ENCODE assay signal across 8 cellular contexts in the genomic region with DNA sequence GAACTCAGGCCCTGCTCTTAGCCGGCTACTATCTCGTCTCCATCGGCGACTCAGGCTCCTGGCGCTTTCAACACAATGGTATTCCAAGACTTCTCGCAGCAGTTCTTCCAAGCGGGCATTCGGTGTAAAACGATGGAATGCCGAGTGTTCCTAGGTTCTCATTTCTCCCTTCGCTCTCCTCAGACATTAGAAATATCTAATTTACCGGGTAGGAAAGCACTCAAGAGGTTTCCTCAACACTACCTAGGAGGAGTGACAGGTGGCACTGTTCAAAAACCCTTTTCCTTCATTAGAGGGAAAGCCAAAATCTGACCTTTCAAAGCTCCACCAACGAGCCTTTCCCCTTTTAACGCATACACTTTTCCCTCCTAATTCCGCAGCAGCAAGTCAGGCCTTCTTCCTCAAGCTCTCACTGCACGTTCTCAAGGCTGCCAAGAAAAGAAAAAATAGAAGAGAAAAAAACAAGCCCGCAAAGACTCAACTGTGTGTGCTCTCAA. TPM values are rescaled to one million over a fixed set of nuclear protein-coding genes. Genes with fewer than 3 reads are reported as not detected.
DNase-seq lines count a peak whose midpoint lies in the region; ATAC-seq and TF ChIP-seq lines count a peak whose summit lies in the region.

No MANE protein-coding gene starts in this region.

- H3K27ac ChIP-seq in naive thymus-derived CD4-positive, alpha-beta T cell (ENCODE audit: low read depth, low read length): peak overlapping the region; percentile 85

- peak overlapping the region; percentile 83 for H3K27ac Mint-ChIP-seq in activated naive CD4-positive, alpha-beta T cell treated with anti-CD3 and anti-CD28 coated beads for 36 hours
- H3K27ac Mint-ChIP-seq in endothelial cell (ENCODE audit: unreplicated experiment): no peak overlapping the region
- H3K27ac Mint-ChIP-seq in naive thymus-derived CD4-positive, alpha-beta T cell: peak overlapping the region; percentile 80 to 99 (median 90)

- DNase-seq in activated naive CD4-positive, alpha-beta T cell treated with anti-CD3 and anti-CD28 coated beads for 36 hours: peak; percentile 40
- DNase-seq in activated naive CD4-positive, alpha-beta T cell (lab: John Stamatoyannopoulos, UW): no peak
- DNase-seq in SK-N-DZ (ENCODE audit: low spot score) (peak; percentile 17), endothelial cell (ENCODE audit: low spot score) (no peak), C1 segment of cervical spinal cord (lab: John Stamatoyannopoulos, UW) (no peak)
- DNase-seq in naive thymus-derived CD4-positive, alpha-beta T cell: peak in 7 of 9 donors; percentile 28 to 55 (median 49)

- intact Hi-C loops in activated naive CD4-positive, alpha-beta T cell treated with anti-CD3 and anti-CD28 coated beads for 36 hours (cut with micrococcal nuclease): loop anchor here (1.0 to 2.0 kb wide), 3 partner anchors 16 to 126 kb away; no protein-coding TSS in a partner anchor
- intact Hi-C loops in naive thymus-derived CD4-positive, alpha-beta T cell (cut with micrococcal nuclease): loop anchor here (1.0 to 10.0 kb wide), 12 partner anchors 16 to 789 kb away; a partner anchor contains a TSS

- no peaks in the 10 kb centered on the region for H3K27me3 ChIP-seq in naive thymus-derived CD4-positive, alpha-beta T cell (ENCODE audit: control insufficient read depth in 2 of 2, insufficient read depth in 2 of 2, low read length in 2 of 2)

- no peaks in the 10 kb centered on the region for H3K27me3 Mint-ChIP-seq in activated naive CD4-positive, alpha-beta T cell treated with anti-CD3 and anti-CD28 coated beads for 36 hours (ENCODE audit: low read depth)
- H3K27me3 Mint-ChIP-seq in endothelial cell (ENCODE audit: unreplicated experiment): peaks cover 7% of the 10 kb centered on the region
- no peaks in the 10 kb centered on the region for H3K27me3 Mint-ChIP-seq in naive thymus-derived CD4-positive, alpha-beta T cell

- TF ChIP-seq CTCF in endothelial cell (IDR thresholded peaks at IDR 0.05; ENCODE audit: unreplicated experiment): peak; percentile 29

- no peaks in the 10 kb centered on the region for H3K9me3 Mint-ChIP-seq in activated naive CD4-positive, alpha-beta T cell treated with anti-CD3 and anti-CD28 coated beads for 36 hours
- H3K9me3 Mint-ChIP-seq in endothelial cell (ENCODE audit: unreplicated experiment): no peaks in the 10 kb centered on the region
- H3K9me3 Mint-ChIP-seq in naive thymus-derived CD4-positive, alpha-beta T cell: no peaks in the 10 kb centered on the region

- peak overlapping the region; percentile 98 for H3K4me3 Mint-ChIP-seq in activated naive CD4-positive, alpha-beta T cell treated with anti-CD3 and anti-CD28 coated beads for 36 hours
- peak overlapping the region; percentile 95 for H3K4me3 Mint-ChIP-seq in endothelial cell (ENCODE audit: unreplicated experiment)
- peak overlapping the region; percentile 88 to 100 (median 96) for H3K4me3 Mint-ChIP-seq in naive thymus-derived CD4-positive, alpha-beta T cell

- peaks cover 47% of the 10 kb centered on the region for H3K36me3 Mint-ChIP-seq in activated naive CD4-positive, alpha-beta T cell treated with anti-CD3 and anti-CD28 coated beads for 36 hours (ENCODE audit: low read depth)
- H3K36me3 Mint-ChIP-seq in endothelial cell (ENCODE audit: low read depth, unreplicated experiment): peaks cover 6% of the 10 kb centered on the region
- peaks cover 4 to 31% (median 9%) of the 10 kb centered on the region in 5 donors for H3K36me3 Mint-ChIP-seq in naive thymus-derived CD4-positive, alpha-beta T cell

- peaks cover 65% of the 10 kb centered on the region for H3K4me1 Mint-ChIP-seq in activated naive CD4-positive, alpha-beta T cell treated with anti-CD3 and anti-CD28 coated beads for 36 hours (ENCODE audit: low read depth)
- H3K4me1 Mint-ChIP-seq in endothelial cell (ENCODE audit: unreplicated experiment): peaks cover 21% of the 10 kb centered on the region
- H3K4me1 Mint-ChIP-seq in naive thymus-derived CD4-positive, alpha-beta T cell: peaks cover 31 to 60% (median 51%) of the 10 kb centered on the region in 7 donors

- H3K4me1 ChIP-seq in naive thymus-derived CD4-positive, alpha-beta T cell (ENCODE audit: control insufficient read depth in 2 of 2, insufficient read depth in 2 of 2, low read length in 2 of 2): peaks cover 19 to 27% of the 10 kb centered on the region in 2 donors

- no peaks in the 10 kb centered on the region for H3K9me3 ChIP-seq in naive thymus-derived CD4-positive, alpha-beta T cell (ENCODE audit: control insufficient read depth in 2 of 3, low read length in 3 of 3)

- H3K4me3 ChIP-seq in naive thymus-derived CD4-positive, alpha-beta T cell (ENCODE audit: low read length): peak overlapping the region; percentile 92

- POLR2A ChIA-PET in naive thymus-derived CD4-positive, alpha-beta T cell (lab: Charles Lee): interaction anchor here (0.5 to 3.5 kb wide), 17 partner anchors 13 to 498 kb away, joined by 3 to 33 read pairs (median 4); a partner anchor contains a TSS

- ATAC-seq in HG02885 (IDR thresholded peaks at IDR 0.05; ENCODE audit: poor library complexity, unreplicated experiment) (peak; percentile 31), HG03108 (IDR thresholded peaks at IDR 0.05; ENCODE audit: unreplicated experiment) (no peak)
- ATAC-seq in naive thymus-derived CD4-positive, alpha-beta T cell: peak; percentile 77

- CTCF ChIA-PET in activated naive CD4-positive, alpha-beta T cell treated with anti-CD3 and anti-CD28 coated beads for 36 hours (lab: Charles Lee): interaction anchor here (0.7 to 4.0 kb wide), 25 partner anchors 8 to 329 kb away, joined by 3 to 34 read pairs (median 4); a partner anchor contains a TSS
- CTCF ChIA-PET in naive thymus-derived CD4-positive, alpha-beta T cell (lab: Charles Lee): interaction anchor here (0.8 to 4.3 kb wide), 20 partner anchors 7 to 724 kb away, joined by 3 to 56 read pairs (median 3); a partner anchor contains a TSS

- peaks cover 4 to 40% (median 8%) of the 10 kb centered on the region in 3 experiments for H3K36me3 ChIP-seq in naive thymus-derived CD4-positive, alpha-beta T cell (ENCODE audit: control insufficient read depth in 2 of 3, insufficient read depth in 3 of 3, low read length in 3 of 3)

RNA-seq across cellular contexts. Expression of a gene that starts 0.6 kb away (rescaled TPM):
- 10 to 100 TPM; 94.0 to 95.2 TPM for total RNA-seq in activated naive CD4-positive, alpha-beta T cell treated with anti-CD3 and anti-CD28 coated beads for 36 hours
- 67.0 and 82.2 TPM in 2 replicates for polyA plus RNA-seq in SK-N-DZ (2014; cell fraction: cytosol; rRNA removed)
- 61.5 and 95.7 TPM in 2 replicates for polyA plus RNA-seq in SK-N-DZ (2014; cell fraction: nucleus; rRNA removed)
- total RNA-seq in endothelial cell (ENCODE audit: unreplicated experiment): 49.6 TPM
- 100 to 1,000 TPM; 108 to 150 (median 129) TPM for total RNA-seq in naive thymus-derived CD4-positive, alpha-beta T cell
- 10 to 100 TPM; 50.7 to 65.8 TPM for polyA plus RNA-seq in naive thymus-derived CD4-positive, alpha-beta T cell

RNA-seq across cellular contexts. Expression of a gene that starts 16.8 kb away (rescaled TPM):
- 10 to 100 TPM; 87.1 to 94.7 TPM for total RNA-seq in activated naive CD4-positive, alpha-beta T cell treated with anti-CD3 and anti-CD28 coated beads for 36 hours
- 59.1 and 62.5 TPM in 2 replicates for polyA plus RNA-seq in SK-N-DZ (2014; cell fraction: cytosol; rRNA removed)
- 17.8 and 27.2 TPM in 2 replicates for polyA plus RNA-seq in SK-N-DZ (2014; cell fraction: nucleus; rRNA removed)
- 69.0 TPM for total RNA-seq in endothelial cell (ENCODE audit: unreplicated experiment)
- 10 to 100 TPM; 46.9 to 91.7 (median 70.2) TPM for total RNA-seq in naive thymus-derived CD4-positive, alpha-beta T cell
- polyA plus RNA-seq in naive thymus-derived CD4-positive, alpha-beta T cell: 10 to 100 TPM; 85.1 to 88.9 TPM

Comparison
In these comparisons a context has a peak if more than half of its experiments do, and no peak if none do; other contexts are left out.
1. DNase-seq: peak in activated naive CD4-positive, alpha-beta T cell treated with anti-CD3 and anti-CD28 coated beads for 36 hours (single experiment), SK-N-DZ (single experiment) and naive thymus-derived CD4-positive, alpha-beta T cell (7 of 9); none in activated naive CD4-positive, alpha-beta T cell (0 of 4), endothelial cell (single experiment) and C1 segment of cervical spinal cord (0 of 14).
2. Peak in every context shown above with its lines, with median percentiles within 50 percentile points of each other: H3K4me3 Mint-ChIP-seq.